25 cellular contexts compared by ENCODE assay signal in the genomic region with DNA sequence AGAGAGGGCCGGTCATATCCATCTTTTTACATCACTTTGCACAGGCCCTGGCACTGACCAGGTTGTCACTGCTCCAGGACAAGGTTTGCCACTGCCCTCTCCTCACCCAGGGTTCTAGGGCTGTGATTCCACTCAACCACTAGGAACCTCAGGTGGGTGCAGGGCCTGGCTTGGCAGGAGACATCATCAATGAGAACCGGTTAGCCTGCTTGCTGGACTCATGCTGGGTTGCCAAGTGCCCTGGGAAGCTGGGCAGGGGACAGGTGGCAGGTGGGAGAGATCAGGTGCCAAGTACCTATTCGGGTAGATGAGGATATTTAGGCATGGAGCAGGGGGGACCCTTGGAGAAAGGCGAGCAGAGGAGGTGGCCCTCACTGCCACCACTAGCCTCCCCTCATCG. TPM values are rescaled to one million over a fixed set of nuclear protein-coding genes. Genes with fewer than 3 reads are reported as not detected.
A peak's percentile ranks its signal among the peaks of the same experiment; 100 is the strongest.
DNase-seq lines count a peak whose midpoint lies in the region; ATAC-seq and TF ChIP-seq lines count a peak whose summit lies in the region.
"Had no signal": no experiment of that assay in that cellular context is flagged by ENCODE, and none has a peak within 500 bp of the region (broad histone marks: within the 10 kb centered on the region; RNA-seq: fewer than 3 reads in every experiment).

No MANE protein-coding gene starts in this region.

- no peaks in the 10 kb centered on the region for H3K9me2 ChIP-seq in HCT116 (ENCODE audit: insufficient read depth)

- DNase-seq in HCT116 (ENCODE audit: low read depth, low spot score) = no peak
- DNase-seq in NCI-H2196 (lab: John Stamatoyannopoulos, UW; ENCODE audit: unreplicated experiment) = peak; percentile 86
- DNase-seq in NCI-H446 (lab: John Stamatoyannopoulos, UW) = no peak
- no peak for DNase-seq in activated CD4-positive, alpha-beta T cell treated with anti-CD3 and anti-CD28 coated beads for 1 hour
- no peak for DNase-seq in AG08395 (ENCODE audit: low spot score)
- DNase-seq: ACHN; activated CD4-positive, alpha-beta T cell treated with anti-CD3 and anti-CD28 coated beads, Interleukin-2, amount 10 ng/mL, durations not matched to agents 7 days and 5 days; activated naive CD8-positive, alpha-beta T cell treated with anti-CD3 and anti-CD28 coated beads, Interleukin-2, amount 50 U/mL, for 24 hours; activated T-cell treated with anti-CD3 and anti-CD28 coated beads, Interleukin-2, amount 50 U/mL, for 24 hours; CD8-positive, alpha-beta memory T cell; central memory CD4-positive, alpha-beta T cell; effector CD8-positive, alpha-beta T cell; GF-D8; left ventricle myocardium inferior; NCI-H526; stimulated activated naive CD4-positive, alpha-beta T cell had no signal

- no peaks in the 10 kb centered on the region for H3K9me3 ChIP-seq in HCT116 (ENCODE audit: control insufficient read depth in 1 of 2, insufficient read depth in 1 of 2, low read depth in 1 of 2, low read length in 2 of 2)
- no peaks in the 10 kb centered on the region for H3K9me3 ChIP-seq in esophagus (ENCODE audit: control insufficient read depth in 2 of 2, insufficient read depth in 1 of 2, low read depth in 1 of 2, low read length in 1 of 2)
- H3K9me3 ChIP-seq: HAP-1, left ventricle myocardium inferior had no signal

- H3K9ac ChIP-seq in HCT116 (ENCODE audit: low read length) = no peak overlapping the region

- no peak for TF ChIP-seq CTCF in C4-2B (conservative IDR thresholded peaks at IDR 0.05)
- no peak for TF ChIP-seq CTCF in HCT116 (IDR thresholded peaks at IDR 0.05 in 2 of 3, conservative IDR thresholded peaks at IDR 0.05 in 1 of 3; ENCODE audit: borderline replicate concordance in 1 of 3, insufficient read depth in 1 of 3, low read depth in 2 of 3, low read length in 2 of 3)

- H4K20me1 ChIP-seq in HCT116 (ENCODE audit: insufficient read depth) = no peaks in the 10 kb centered on the region

- POLR2A ChIA-PET in HCT116 (lab: Charles Lee) = interaction anchor here (0.7 kb wide), 1 partner anchor 332 kb away, joined by 3 read pairs; no protein-coding TSS in a partner anchor

- peak overlapping the region; percentile 62 for H3K4me2 ChIP-seq in HCT116 (ENCODE audit: low read length)

- WGBS in esophagus, 2 donors = 63 to 79% methylated on average over 5 of the region's 5 CpGs

- H2AFZ ChIP-seq in HCT116 (ENCODE audit: low read depth, low read length, poor library complexity, severe bottlenecking) = no peak overlapping the region

- no peak for TF ChIP-seq POLR2A in HCT116 (IDR thresholded peaks at IDR 0.05; ENCODE audit: borderline replicate concordance, extremely low read depth, insufficient read depth, insufficient read length)

- RAD21 ChIA-PET in HCT116 (lab: Charles Lee; ENCODE audit: low non-redundant PET in 1 of 2, low total read pairs in 2 of 2, uncharacterized antibody in 2 of 2, unreplicated experiment in 2 of 2) = no interaction called here

- H3K79me2 ChIP-seq in HCT116 (ENCODE audit: insufficient read depth, low read length) = peaks cover 1% of the 10 kb centered on the region; the same call in 1 of the 2 replicates

- CTCF ChIA-PET in HCT116 (lab: Charles Lee) = no interaction called here

- H3K4me3 ChIP-seq in HCT116 (replicated peaks in 1 of 2; ENCODE audit: low read depth in 1 of 2, low read length in 2 of 2) = no peak overlapping the region
- no peak overlapping the region for H3K4me3 ChIP-seq in esophagus (ENCODE audit: low read depth in 1 of 2, low read length in 2 of 2)
- H3K4me3 ChIP-seq: HAP-1, left ventricle myocardium inferior had no signal

- peak overlapping the region; percentile 75 for H3K27ac ChIP-seq in C4-2B
- H3K27ac ChIP-seq in HCT116 (ENCODE audit: low read depth, low read length) = no peak overlapping the region
- peak overlapping the region; percentile 18 to 28 for H3K27ac ChIP-seq in esophagus (ENCODE audit: low read depth in 2 of 2, low read length in 1 of 2)
- H3K27ac ChIP-seq: left ventricle myocardium inferior had no signal

- intact Hi-C loops in HCT116 (cut with micrococcal nuclease) = no loop called here

- no peak for TF ChIP-seq RAD21 in HCT116 (IDR thresholded peaks at IDR 0.05; ENCODE audit: low read depth)

- H3K27me3 ChIP-seq in HCT116 (ENCODE audit: insufficient read depth, low read length) = no peaks in the 10 kb centered on the region
- no peaks in the 10 kb centered on the region for H3K27me3 ChIP-seq in esophagus (ENCODE audit: control insufficient read depth in 1 of 2, insufficient read depth in 2 of 2, low read length in 2 of 2)

- H3K4me1 ChIP-seq in HCT116 (ENCODE audit: control insufficient read depth in 1 of 2, insufficient read depth in 2 of 2, low read length in 2 of 2) = peaks cover 29 to 36% of the 10 kb centered on the region in 2 experiments
- peaks cover 5 to 11% of the 10 kb centered on the region in 2 donors for H3K4me1 ChIP-seq in esophagus (ENCODE audit: control insufficient read depth in 2 of 2, insufficient read depth in 2 of 2, low read length in 1 of 2)

- ATAC-seq in HCT116 (no peak), GM21381 (IDR thresholded peaks at IDR 0.05; ENCODE audit: unreplicated experiment) (no peak)
- ATAC-seq: activated naive CD8-positive, alpha-beta T cell treated with anti-CD3 and anti-CD28 coated beads, Interleukin-2, amount 50 U/mL, for 24 hours had no signal

- no TSS peak for BruUV-seq in HCT116 (replicated peaks; lab: Mats Ljungman, UMichigan)

- H3K36me3 ChIP-seq in HCT116 (ENCODE audit: control insufficient read depth in 1 of 2, insufficient read depth in 2 of 2, low read length in 2 of 2) = no peaks in the 10 kb centered on the region
- no peaks in the 10 kb centered on the region for H3K36me3 ChIP-seq in esophagus (ENCODE audit: control insufficient read depth in 2 of 2, insufficient read depth in 2 of 2, low read length in 1 of 2)
- H3K36me3 ChIP-seq: HAP-1, left ventricle myocardium inferior had no signal

TF ChIP-seq in HCT116, 20 proteins besides CTCF, POLR2A, EP300 and RAD21:
- TF ChIP-seq ZFX (IDR thresholded peaks at IDR 0.05) (no peak), ZNF274 (IDR thresholded peaks at IDR 0.05; ENCODE audit: low read depth, low read length) (no peak), EZH2 (IDR thresholded peaks at IDR 0.05) (no peak), ELF1 (IDR thresholded peaks at IDR 0.05; ENCODE audit: borderline replicate concordance, low read depth) (no peak), SP1 (IDR thresholded peaks at IDR 0.05; ENCODE audit: low read depth) (no peak), CEBPB (IDR thresholded peaks at IDR 0.05; ENCODE audit: low read depth) (no peak)

RNA-seq across cellular contexts. Expression of a gene that starts 4.2 kb away (rescaled TPM):
- 26.0 TPM for total RNA-seq in HCT116 (2021; ENCODE audit: unreplicated experiment)
- polyA plus RNA-seq in HCT116 (2012) = 16.5 and 17.7 TPM in 2 replicates
- 10 to 100 TPM; 67.7 to 70.0 TPM for polyA plus RNA-seq in esophagus
- total RNA-seq: myocyte had no signal

RNA-seq across cellular contexts. Expression of a gene that starts 55.6 kb away (rescaled TPM):
- 6.6 TPM for total RNA-seq in HCT116 (2021; ENCODE audit: unreplicated experiment)
- 5.0 and 7.1 TPM in 2 replicates for polyA plus RNA-seq in HCT116 (2012)
- under 1 TPM; under 0.01 to 0.02 TPM for polyA plus RNA-seq in esophagus
- total RNA-seq: activated CD4-positive, alpha-beta T cell treated with anti-CD3 and anti-CD28 coated beads, Interleukin-2, amount 10 ng/mL, durations not matched to agents 7 days and 5 days; CD8-positive, alpha-beta memory T cell; fibroblast of villous mesenchyme; left ventricle myocardium inferior; M059J; myocyte; T-helper 2 cell treated with Interferon-gamma antibody and Interleukin-4, amounts not matched to agents 100 ng/mL and 5 ng/mL, for 36 hours had no signal
- polyA plus RNA-seq: CD8-positive, alpha-beta memory T cell; urinary bladder had no signal
